ENCODE assay signal across 37 cellular contexts in genomic region chr6:17059820-17060219, GRCh38. TPM values are rescaled to one million over a fixed set of nuclear protein-coding genes. Genes with fewer than 3 reads are reported as not detected.
"Had no signal": no experiment of that assay in that cellular context is flagged by ENCODE, and none has a peak within 500 bp of the region (broad histone marks: within the 10 kb centered on the region; RNA-seq: fewer than 3 reads in every experiment).

No MANE protein-coding gene starts in this region.

- H3K9me3 ChIP-seq: SJCRH30 had no signal

- H2AFZ ChIP-seq: PC-9 had no signal

- DNase-seq: activated CD4-positive, alpha-beta memory T cell treated with anti-CD3 and anti-CD28 coated beads, Interleukin-2, amount 10 ng/mL, durations not matched to agents 7 days and 5 days; activated CD4-positive, alpha-beta T cell treated with anti-CD3 and anti-CD28 coated beads for 1 hour; activated CD4-positive, alpha-beta T cell treated with anti-CD3 and anti-CD28 coated beads for 48 hours; activated CD4-positive, CD25-positive, alpha-beta regulatory T cell; activated CD8-positive, alpha-beta memory T cell treated with anti-CD3 and anti-CD28 coated beads for 24 hours; activated CD8-positive, alpha-beta memory T cell treated with anti-CD3 and anti-CD28 coated beads, Interleukin-2, amount 10 ng/mL, durations not matched to agents 7 days and 5 days; activated CD8-positive, alpha-beta memory T cell treated with anti-CD3 and anti-CD28 coated beads, Interleukin-2, amount 50 U/mL, for 48 hours; activated effector memory CD4-positive, alpha-beta T cell treated with anti-CD3 and anti-CD28 coated beads, Interleukin-2, amount 50 U/mL, for 16 hours; activated naive CD4-positive, alpha-beta T cell; activated naive CD4-positive, alpha-beta T cell treated with anti-CD3 and anti-CD28 coated beads, Interleukin-2, amount 50 U/mL, for 16 hours; activated naive CD8-positive, alpha-beta T cell treated with anti-CD3 and anti-CD28 coated beads for 36 hours; activated T-cell treated with anti-CD3 and anti-CD28 coated beads, Interleukin-2, amount 50 U/mL, for 48 hours; amniotic stem cell; aorta; brain microvascular endothelial cell; NCI-H1092 treated with DMSO at 0.1 percent for 48 hours; NCI-H1417; NCI-H146; NCI-H187; NCI-H2029 treated with DMSO at 0.1 percent for 48 hours; NCI-H2107; NCI-H2171; NCI-H510A; NCI-H526; NCI-H748 treated with DMSO at 0.1 percent for 48 hours; NK-92 treated with Interleukin-12 subunit alpha and Interleukin-12 subunit beta, amount 100 ng/mL, for 24 hours; PC-9; SHP77; SJCRH30; T1000; WERI-Rb-1 had no signal

- H3K4me2 ChIP-seq: KMS-11, PC-9 had no signal

- H3K36me3 ChIP-seq: brain microvascular endothelial cell, SJCRH30, WERI-Rb-1 had no signal

- H3K4me1 ChIP-seq: SJCRH30 had no signal

- H3K4me3 ChIP-seq: PC-9, SJCRH30, SK-N-MC had no signal

- H3K27ac ChIP-seq: brain microvascular endothelial cell, KMS-11, PC-9, SJCRH30, SK-N-MC, WERI-Rb-1 had no signal

- H3K9ac ChIP-seq: KMS-11 had no signal

- H3K27me3 ChIP-seq: brain microvascular endothelial cell, SJCRH30 had no signal

- ATAC-seq: activated CD8-positive, alpha-beta memory T cell treated with anti-CD3 and anti-CD28 coated beads, Interleukin-2, amount 10 ng/mL, durations not matched to agents 7 days and 5 days had no signal

RNA-seq across cellular contexts. Expression of gene STMND1, which starts 42.0 kb away (rescaled TPM):
- total RNA-seq: activated CD4-positive, alpha-beta memory T cell treated with anti-CD3 and anti-CD28 coated beads, Interleukin-2, amount 10 ng/mL, durations not matched to agents 7 days and 5 days; activated CD8-positive, alpha-beta memory T cell treated with anti-CD3 and anti-CD28 coated beads, Interleukin-2, amount 10 ng/mL, durations not matched to agents 7 days and 5 days; activated naive CD8-positive, alpha-beta T cell treated with anti-CD3 and anti-CD28 coated beads for 36 hours; aorta; cardiac septum; LHCN-M2; SJCRH30; T-helper 1 cell treated with Interleukin-12 subunit alpha and Interleukin-12 subunit beta and Interleukin-4 antibody, amounts not matched to agents 30 ng/mL and 1 ng/mL, for 36 hours; T-helper 2 cell treated with Interferon-gamma antibody and Interleukin-4, amounts not matched to agents 100 ng/mL and 5 ng/mL, for 36 hours had no signal
- polyA plus RNA-seq: aorta had no signal
